8 cellular contexts compared by ENCODE assay signal in the genomic region with DNA sequence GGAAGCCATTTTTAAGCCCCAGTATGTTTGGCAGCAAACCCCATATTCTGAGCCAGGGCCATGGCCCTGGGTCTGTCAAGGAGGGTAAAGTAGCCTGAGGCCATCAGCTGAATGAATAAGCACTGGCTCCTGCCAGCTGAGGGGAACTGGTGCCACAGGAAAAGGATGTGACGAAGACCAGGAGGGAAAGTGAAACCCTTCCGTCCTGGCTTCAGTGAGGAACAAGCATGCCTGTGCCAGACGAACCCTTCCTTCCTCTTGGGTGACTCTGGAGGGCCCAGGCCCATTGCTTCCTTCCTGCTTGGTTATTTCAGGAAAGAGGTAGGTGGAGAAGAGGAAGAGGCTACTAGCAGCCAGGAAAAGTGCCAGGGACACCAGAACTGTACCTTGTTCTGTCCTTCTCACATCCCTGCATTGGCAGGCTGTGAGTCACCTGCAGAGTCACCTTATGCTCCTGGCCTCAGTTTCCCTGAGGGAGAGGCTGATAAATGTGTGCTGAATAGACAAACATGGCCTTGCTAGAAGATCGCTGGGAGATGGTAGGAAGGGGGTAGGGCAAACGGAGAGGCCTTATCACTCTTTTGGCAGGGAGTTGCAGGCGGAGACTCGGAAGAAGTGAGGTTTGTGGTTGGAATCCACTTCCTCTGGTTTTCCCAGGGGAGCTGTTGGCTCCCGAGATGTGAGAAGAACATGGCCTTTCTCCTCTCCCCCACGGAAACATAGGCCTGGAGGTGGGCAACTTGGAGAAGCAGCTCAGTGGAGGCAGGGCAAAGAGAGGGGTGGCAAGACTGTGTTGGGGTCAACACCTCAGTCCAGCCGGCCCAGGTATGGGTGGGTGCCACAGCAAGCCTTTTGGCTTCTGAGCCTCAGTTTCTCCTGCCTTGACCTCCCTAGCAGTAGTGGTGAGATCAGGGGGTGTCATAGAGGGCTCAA. TPM values are rescaled to one million over a fixed set of nuclear protein-coding genes. Genes with fewer than 3 reads are reported as not detected.
A peak's percentile ranks its signal among the peaks of the same experiment; 100 is the strongest.
DNase-seq lines count a peak whose midpoint lies in the region; ATAC-seq and TF ChIP-seq lines count a peak whose summit lies in the region.

No MANE protein-coding gene starts in this region.

- H3K4me3 ChIP-seq in AG10803 (ENCODE audit: low read length) = peak overlapping the region; percentile 1; the same call in 1 of the 2 replicates

- DNase-seq in AG10803 (ENCODE audit: low read depth) (peak; percentile 77), KG1 (lab: John Stamatoyannopoulos, UW) (peak; percentile 83), lung microvascular endothelial cell (ENCODE audit: low read depth in 2 of 2) (peak; percentile 88 to 90), SHP77 (lab: John Stamatoyannopoulos, UW) (no peak)
- DNase-seq in activated CD4-positive, CD25-positive, alpha-beta regulatory T cell treated with anti-CD3 and anti-CD28 coated beads, Interleukin-2, amount 50 U/mL, for 16 hours (ENCODE audit: low read depth, low spot score) = peak; percentile 37
- peak; percentile 27 to 50 for DNase-seq in central memory CD8-positive, alpha-beta T cell (ENCODE audit: low spot score in 2 of 2)
- peak; percentile 54 for DNase-seq in stimulated activated CD8-positive, alpha-beta memory T cell treated with anti-CD3 and anti-CD28 coated beads, Interleukin-12 subunit alpha, Interleukin-12 subunit beta, amount 100 ng/mL, for 4 hours (ENCODE audit: low read depth)

- no peak for TF ChIP-seq CTCF in AG10803 (conservative IDR thresholded peaks at IDR 0.05; ENCODE audit: low read length)

- no peaks in the 10 kb centered on the region for H3K27me3 Mint-ChIP-seq in central memory CD8-positive, alpha-beta T cell

- peak overlapping the region; percentile 97 for H3K4me3 Mint-ChIP-seq in central memory CD8-positive, alpha-beta T cell

- H3K27ac Mint-ChIP-seq in central memory CD8-positive, alpha-beta T cell (ENCODE audit: low read depth) = peak overlapping the region; percentile 98

- ATAC-seq in GM19395 (IDR thresholded peaks at IDR 0.05; ENCODE audit: unreplicated experiment) = peak; percentile 70
- peak; percentile 78 for ATAC-seq in central memory CD8-positive, alpha-beta T cell (replicated peaks; ENCODE audit: extremely low read depth, poor library complexity, severe bottlenecking)

- peaks cover 77% of the 10 kb centered on the region for H3K4me1 Mint-ChIP-seq in central memory CD8-positive, alpha-beta T cell

- peaks cover 10% of the 10 kb centered on the region for H3K36me3 Mint-ChIP-seq in central memory CD8-positive, alpha-beta T cell (ENCODE audit: insufficient read depth)

- H3K9me3 Mint-ChIP-seq in central memory CD8-positive, alpha-beta T cell = no peaks in the 10 kb centered on the region

RNA-seq across cellular contexts. Expression of a gene that starts 37.4 kb away (rescaled TPM):
- total RNA-seq in lung microvascular endothelial cell = not detected in 2 replicates

RNA-seq across cellular contexts. Expression of a gene that starts 47.5 kb away (rescaled TPM):
- 36.0 and 40.7 TPM in 2 replicates for total RNA-seq in lung microvascular endothelial cell

Comparison
In these comparisons a context has a peak if more than half of its experiments do, and no peak if none do; other contexts are left out.
1. DNase-seq: peak in AG10803 (single experiment), KG1 (single experiment), activated CD4-positive, CD25-positive, alpha-beta regulatory T cell treated with anti-CD3 and anti-CD28 coated beads, Interleukin-2, amount 50 U/mL, for 16 hours (single experiment), central memory CD8-positive, alpha-beta T cell (2 of 2), lung microvascular endothelial cell (2 of 2) and stimulated activated CD8-positive, alpha-beta memory T cell treated with anti-CD3 and anti-CD28 coated beads, Interleukin-12 subunit alpha, Interleukin-12 subunit beta, amount 100 ng/mL, for 4 hours (single experiment); none in SHP77 (0 of 2).